8 cellular contexts compared by ENCODE assay signal in genomic region chr2:95115418-95115817, GRCh38. TPM values are rescaled to one million over a fixed set of nuclear protein-coding genes. Genes with fewer than 3 reads are reported as not detected.
A peak's percentile ranks its signal among the peaks of the same experiment; 100 is the strongest.
DNase-seq lines count a peak whose midpoint lies in the region; ATAC-seq and TF ChIP-seq lines count a peak whose summit lies in the region.

No MANE protein-coding gene starts in this region.

- H3K27me3 ChIP-seq in BJ (ENCODE audit: control insufficient read depth, insufficient read depth, low read length) (no peaks in the 10 kb centered on the region), mesenchymal stem cell (ENCODE audit: control insufficient read depth in 1 of 2, insufficient read depth in 1 of 2, low read length in 2 of 2) (no peaks in the 10 kb centered on the region)

- TF ChIP-seq CTCF in BJ (IDR thresholded peaks at IDR 0.05; ENCODE audit: insufficient read depth, low read depth, low read length) = peak; percentile 86

- no peak overlapping the region for H3K4ac ChIP-seq in mesenchymal stem cell (ENCODE audit: low read depth in 1 of 2, low read length in 2 of 2)

- peaks cover 5% of the 10 kb centered on the region for H3K36me3 ChIP-seq in BJ (ENCODE audit: control insufficient read depth, insufficient read depth, low read length)
- H3K36me3 ChIP-seq in mesenchymal stem cell (ENCODE audit: control insufficient read depth in 1 of 2, insufficient read depth in 2 of 2, low read depth in 1 of 2, low read length in 2 of 2) = peaks cover 22 to 57% of the 10 kb centered on the region in 2 experiments

- no peak overlapping the region for H2BK15ac ChIP-seq in mesenchymal stem cell (ENCODE audit: low read depth, poor library complexity, severe bottlenecking)

- no peak overlapping the region for H2BK12ac ChIP-seq in mesenchymal stem cell (ENCODE audit: low read length in 2 of 2)

- H2AFZ ChIP-seq in mesenchymal stem cell (ENCODE audit: low read depth, low read length) = no peak overlapping the region

- DNase-seq in BJ (ENCODE audit: low read depth) = peak; percentile 7
- peak; percentile 63 for DNase-seq in NCI-H510A treated with DMSO at 0.1 percent for 48 hours (lab: John Stamatoyannopoulos, UW)
- peak; percentile 76 to 78 for DNase-seq in activated CD4-positive, alpha-beta T cell treated with anti-CD3 and anti-CD28 coated beads, Interleukin-2, amount 50 U/mL, for 48 hours
- peak; percentile 67 for DNase-seq in ecto neural progenitor cell (ENCODE audit: low spot score)
- DNase-seq in mesenchymal stem cell = peak; percentile 62
- DNase-seq in stimulated activated CD8-positive, alpha-beta memory T cell treated with anti-CD3 and anti-CD28 coated beads, Interleukin-2, amount 100 ng/mL, for 48 hours (ENCODE audit: low read depth in 2 of 2) = peak; percentile 40 to 52

- H4K8ac ChIP-seq in mesenchymal stem cell (ENCODE audit: low read length) = no peak overlapping the region

- no peak overlapping the region for H2BK5ac ChIP-seq in mesenchymal stem cell (ENCODE audit: low read depth, low read length, poor library complexity, severe bottlenecking)

- no peak overlapping the region for H3K14ac ChIP-seq in mesenchymal stem cell (ENCODE audit: low read length in 2 of 2)

- no peak overlapping the region for H2AK5ac ChIP-seq in mesenchymal stem cell (ENCODE audit: low read length, severe bottlenecking)

- H3K27ac ChIP-seq in mesenchymal stem cell (ENCODE audit: low read length, poor library complexity, severe bottlenecking) = no peak overlapping the region

- no peak overlapping the region for H4K91ac ChIP-seq in mesenchymal stem cell (ENCODE audit: low read length)

- peak; percentile 93 for ATAC-seq in GM19023 (IDR thresholded peaks at IDR 0.05; ENCODE audit: unreplicated experiment)
- peak; percentile 84 for ATAC-seq in HG03175 (IDR thresholded peaks at IDR 0.05; ENCODE audit: unreplicated experiment)

- WGBS in mesenchymal stem cell = 58% methylated on average over 6 of the region's 7 CpGs

- no peak overlapping the region for H3K4me2 ChIP-seq in mesenchymal stem cell (ENCODE audit: low read length, poor library complexity, severe bottlenecking)

- CTCF ChIA-PET in BJ (lab: Yijun Ruan, JAX) = interaction anchor here (0.7 to 2.8 kb wide), 17 partner anchors 8 to 129 kb away, joined by 3 to 20 read pairs (median 5); no protein-coding TSS in a partner anchor

- H3K23ac ChIP-seq in mesenchymal stem cell (ENCODE audit: low read length in 2 of 2) = no peak overlapping the region

- H3K9me3 ChIP-seq in mesenchymal stem cell (ENCODE audit: control insufficient read depth, low read length) = no peaks in the 10 kb centered on the region

- H2BK120ac ChIP-seq in mesenchymal stem cell (ENCODE audit: low read depth, low read length) = no peak overlapping the region

- peaks cover 20% of the 10 kb centered on the region for H3K79me1 ChIP-seq in mesenchymal stem cell (replicated peaks; ENCODE audit: low read length, poor library complexity, severe bottlenecking)

- H3K4me3 ChIP-seq in BJ (ENCODE audit: low read depth, low read length) = no peak overlapping the region
- H3K4me3 ChIP-seq in mesenchymal stem cell (ENCODE audit: insufficient read depth in 1 of 2, low read depth in 1 of 2, low read length in 2 of 2) = no peak overlapping the region

- peaks cover 9% of the 10 kb centered on the region for H3K4me1 ChIP-seq in mesenchymal stem cell (ENCODE audit: control insufficient read depth, insufficient read depth, low read depth, low read length)

- no peak overlapping the region for H3K18ac ChIP-seq in mesenchymal stem cell (ENCODE audit: low read depth in 1 of 2, low read length in 2 of 2)

- POLR2A ChIA-PET in BJ (lab: Charles Lee) = no interaction called here

- H3K9ac ChIP-seq in mesenchymal stem cell (ENCODE audit: low read length) = peak overlapping the region; percentile 23

RNA-seq across cellular contexts. Expression of gene MRPS5, which starts 6.2 kb away (rescaled TPM):
- polyA plus RNA-seq in BJ (2011; rRNA removed) = 38.3 and 45.0 TPM in 2 replicates
- 19.9 and 28.4 TPM in 2 replicates for polyA minus RNA-seq in BJ (2011; rRNA and poly(A)+ RNA removed)
- polyA plus RNA-seq in mesenchymal stem cell (2013, experiment 1 of 2) = 45.2 TPM
- 45.1 TPM for polyA plus RNA-seq in mesenchymal stem cell (2013, experiment 2 of 2)

RNA-seq across cellular contexts. Expression of gene ZNF514, which starts 44.2 kb away (rescaled TPM):
- 6.2 and 7.1 TPM in 2 replicates for polyA plus RNA-seq in BJ (2011; rRNA removed)
- 4.4 and 4.7 TPM in 2 replicates for polyA minus RNA-seq in BJ (2011; rRNA and poly(A)+ RNA removed)
- polyA plus RNA-seq in mesenchymal stem cell (2013, experiment 1 of 2) = 7.3 TPM
- polyA plus RNA-seq in mesenchymal stem cell (2013, experiment 2 of 2) = 7.0 TPM

RNA-seq across cellular contexts. Expression of gene ZNF2, which starts 50.2 kb away (rescaled TPM):
- 3.2 and 4.1 TPM in 2 replicates for polyA plus RNA-seq in BJ (2011; rRNA removed)
- polyA minus RNA-seq in BJ (2011; rRNA and poly(A)+ RNA removed) = 5.2 and 7.0 TPM in 2 replicates
- 2.5 TPM for polyA plus RNA-seq in mesenchymal stem cell (2013, experiment 1 of 2)
- polyA plus RNA-seq in mesenchymal stem cell (2013, experiment 2 of 2) = 2.4 TPM

Comparison
In these comparisons a context has a peak if more than half of its experiments do, and no peak if none do; other contexts are left out.
1. DNase-seq: peak in every context shown above with its lines; median percentile 77 in activated CD4-positive, alpha-beta T cell treated with anti-CD3 and anti-CD28 coated beads, Interleukin-2, amount 50 U/mL, for 48 hours; 67 in ecto neural progenitor cell; 63 in NCI-H510A treated with DMSO at 0.1 percent for 48 hours; 62 in mesenchymal stem cell; 46 in stimulated activated CD8-positive, alpha-beta memory T cell treated with anti-CD3 and anti-CD28 coated beads, Interleukin-2, amount 100 ng/mL, for 48 hours; 7 in BJ.